Comparison of ENCODE assay signal across 8 cellular contexts in the genomic region with DNA sequence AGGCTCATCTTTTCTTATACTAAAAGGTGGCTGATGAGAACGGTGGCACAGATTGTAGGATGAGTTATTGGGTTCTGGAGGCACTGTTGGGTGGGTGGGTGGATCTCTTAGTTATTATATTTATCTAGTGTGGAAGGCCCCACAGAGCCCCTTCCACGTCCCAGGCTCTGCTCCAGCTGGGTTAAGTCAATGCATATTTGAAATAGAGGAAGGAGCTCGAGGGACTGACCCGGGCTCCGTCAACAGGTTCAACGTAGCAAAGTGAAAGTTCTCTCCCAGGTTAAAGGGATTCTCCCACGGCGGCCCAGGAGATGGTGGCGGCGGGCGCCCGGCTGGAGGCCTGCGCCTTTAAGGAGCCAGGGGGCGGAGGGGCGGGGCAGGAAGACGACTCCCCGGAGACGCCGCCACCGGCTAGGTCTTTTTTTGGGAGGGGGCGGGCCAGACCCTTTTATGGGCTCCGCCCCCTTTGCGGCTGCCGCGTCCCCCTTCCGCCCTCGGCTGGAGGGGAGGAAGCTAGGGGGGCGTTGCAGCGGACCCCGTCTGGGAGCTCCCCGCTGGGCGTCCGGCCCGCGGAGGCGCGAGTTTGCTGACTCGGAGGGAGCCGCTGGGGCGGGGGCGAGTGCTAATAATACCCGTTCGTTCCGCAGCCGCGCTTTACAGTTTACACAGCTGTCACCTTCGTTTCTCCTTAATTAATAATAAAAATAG. TPM values are rescaled to one million over a fixed set of nuclear protein-coding genes. Genes with fewer than 3 reads are reported as not detected.
A peak's percentile ranks its signal among the peaks of the same experiment; 100 is the strongest.
DNase-seq lines count a peak whose midpoint lies in the region; TF ChIP-seq lines count a peak whose summit lies in the region.

No MANE protein-coding gene starts in this region.

- no peaks in the 10 kb centered on the region for H3F3A ChIP-seq in Loucy (ENCODE audit: low read depth)

- TF ChIP-seq CTCF in Loucy (conservative IDR thresholded peaks at IDR 0.05; ENCODE audit: low read length) (no peak), neutrophil (IDR thresholded peaks at IDR 0.05) (no peak)

- H3K27me3 ChIP-seq in Loucy (ENCODE audit: insufficient read depth, low read length, poor library complexity, severe bottlenecking), result no peaks in the 10 kb centered on the region
- H3K27me3 ChIP-seq in neutrophil, result no peaks in the 10 kb centered on the region

- no peaks in the 10 kb centered on the region for H3K9me3 ChIP-seq in Loucy (ENCODE audit: insufficient read depth, low read depth, low read length)
- no peaks in the 10 kb centered on the region for H3K9me3 ChIP-seq in neutrophil

- no peaks in the 10 kb centered on the region for H3K9me2 ChIP-seq in Loucy (replicated peaks; ENCODE audit: low read depth, low read length)

- peak overlapping the region; percentile 85 for H2AFZ ChIP-seq in Loucy (ENCODE audit: low read length)

- H3K27ac ChIP-seq in neutrophil (peak overlapping the region; percentile 95), substantia nigra (ENCODE audit: low read depth, low read length, poor library complexity, severe bottlenecking) (peak overlapping the region; percentile 89)

- peak overlapping the region; percentile 99 for H3K4me3 ChIP-seq in Loucy (ENCODE audit: low read length, poor library complexity, severe bottlenecking)
- peak overlapping the region; percentile 82 to 98 for H3K4me3 ChIP-seq in neutrophil (ENCODE audit: low read depth in 1 of 2, low read length in 1 of 2)

- peaks cover 37% of the 10 kb centered on the region for H3K79me2 ChIP-seq in Loucy (ENCODE audit: insufficient read depth, low read length)

- DNase-seq in ELF-1 (ENCODE audit: low read depth, low spot score) (peak; percentile 97), H4 (ENCODE audit: low spot score) (peak; percentile 82), SHP77 (lab: John Stamatoyannopoulos, UW) (peak; percentile 94 to 96), activated gamma-delta T cell (lab: John Stamatoyannopoulos, UW) (peak; percentile 86), foreskin melanocyte (peak; percentile 82), substantia nigra (lab: John Stamatoyannopoulos, UW) (peak in 46 of 49 donors; percentile 35 to 91 (median 74))

- 0 out of 2 replicates have a peak, but pooled peaks cover 3% of the 10 kb centered on the region for H3K36me3 ChIP-seq in Loucy (ENCODE audit: insufficient read depth, low read length)
- peaks cover 14% of the 10 kb centered on the region for H3K36me3 ChIP-seq in neutrophil

- H4K20me1 ChIP-seq in Loucy (ENCODE audit: insufficient read depth, low read length, poor library complexity, severe bottlenecking), result peaks cover 24% of the 10 kb centered on the region

- peak overlapping the region; percentile 78 for H3K4me2 ChIP-seq in Loucy (ENCODE audit: low read depth, low read length, poor library complexity, severe bottlenecking)

- H3K4me1 ChIP-seq in Loucy (ENCODE audit: insufficient read depth, low read length, poor library complexity, severe bottlenecking), result peaks cover 38% of the 10 kb centered on the region
- peaks cover 17 to 29% of the 10 kb centered on the region in 2 experiments for H3K4me1 ChIP-seq in neutrophil (ENCODE audit: control insufficient read depth in 1 of 2, insufficient read depth in 1 of 2, low read depth in 1 of 2, low read length in 1 of 2)

- peak overlapping the region; percentile 94 for H3K9ac ChIP-seq in Loucy (ENCODE audit: low read depth, low read length, poor library complexity, severe bottlenecking)

RNA-seq across cellular contexts. Expression of a gene that starts 1.5 kb away (rescaled TPM):
- total RNA-seq in H4 (2014; rRNA removed; shearing (Covaris generic)), result 23.6 and 40.7 TPM in 2 replicates

RNA-seq across cellular contexts. Expression of a gene that starts 6.5 kb away (rescaled TPM):
- not detected in 2 replicates for total RNA-seq in H4 (2014; rRNA removed; shearing (Covaris generic))

RNA-seq across cellular contexts. Expression of a gene that starts 20.9 kb away (rescaled TPM):
- total RNA-seq in H4 (2014; rRNA removed; shearing (Covaris generic)), result not detected in 2 replicates

RNA-seq across cellular contexts. Expression of a gene that starts 31.1 kb away (rescaled TPM):
- 3.4 and 6.6 TPM in 2 replicates for total RNA-seq in H4 (2014; rRNA removed; shearing (Covaris generic))

Comparison
In these comparisons a context has a peak if more than half of its experiments do, and no peak if none do; other contexts are left out.
1. Peak in every context shown above with its lines: DNase-seq, H3K4me3 ChIP-seq and H3K27ac ChIP-seq.